In the genomic region with DNA sequence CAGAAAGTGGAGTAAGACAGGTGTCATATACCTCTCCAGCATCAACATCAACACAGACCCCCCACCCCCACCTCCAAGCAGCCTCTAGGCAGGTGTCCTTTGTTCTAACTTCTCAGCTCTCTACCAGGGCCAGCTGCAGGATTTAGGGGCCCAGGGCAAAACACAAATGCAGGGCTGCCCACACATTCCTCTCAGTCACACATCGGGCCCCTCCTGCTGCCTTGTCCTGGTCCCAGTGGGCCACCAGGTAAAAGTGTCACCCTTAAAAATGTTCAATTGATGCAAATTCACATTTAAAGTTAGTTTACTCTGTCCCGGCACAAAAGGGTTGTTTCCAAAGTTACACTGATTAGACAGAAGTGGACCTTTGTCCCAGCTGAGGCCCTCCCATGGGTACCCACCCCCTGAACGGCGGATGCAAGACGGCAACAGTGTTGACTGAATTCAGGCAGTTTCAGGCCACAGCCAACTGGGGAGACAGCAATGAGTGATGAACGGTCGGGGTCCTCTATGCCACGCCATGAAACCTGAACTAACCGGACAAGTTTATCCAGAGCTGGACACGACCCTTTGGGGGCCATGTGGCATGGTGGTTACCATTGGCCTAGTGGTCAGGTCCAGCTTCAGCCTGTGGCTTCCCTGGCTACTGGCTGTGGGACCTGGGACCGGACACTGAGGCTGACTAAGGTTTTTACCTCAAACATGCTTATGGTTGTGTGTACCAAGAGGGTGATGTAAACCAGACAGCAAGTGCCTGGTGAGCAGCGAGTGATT, we compare ENCODE assay signal across 2 cellular contexts.
TF ChIP-seq lines count a peak whose summit lies in the region.

No MANE protein-coding gene starts in this region.

TF ChIP-seq in WTC11, 78 proteins besides CTCF, POLR2A, EP300 and RAD21:
- peak; percentile 57; the same call in 1 of the 2 replicates for TF ChIP-seq GABPB1 (CRISPR knock-in tag; IDR thresholded peaks at IDR 0.05)
- TF ChIP-seq JUN (CRISPR knock-in tag; IDR thresholded peaks at IDR 0.05) = no peak; the same call in 1 of the 2 replicates

TF ChIP-seq in HepG2, 621 proteins besides CTCF, POLR2A, EP300 and RAD21 (continues in another document):
- no peak for TF ChIP-seq NCOA5 (CRISPR knock-in tag; IDR thresholded peaks at IDR 0.05)
- TF ChIP-seq HNF4G (IDR thresholded peaks at IDR 0.05; ENCODE audit: borderline replicate concordance, low read depth, low read length) = peak; percentile 81
- TF ChIP-seq HNF4G (CRISPR knock-in tag; IDR thresholded peaks at IDR 0.05; ENCODE audit: borderline replicate concordance, low read depth) = peak; percentile 69; the same call in 1 of the 2 replicates
- TF ChIP-seq, protein P1, sequence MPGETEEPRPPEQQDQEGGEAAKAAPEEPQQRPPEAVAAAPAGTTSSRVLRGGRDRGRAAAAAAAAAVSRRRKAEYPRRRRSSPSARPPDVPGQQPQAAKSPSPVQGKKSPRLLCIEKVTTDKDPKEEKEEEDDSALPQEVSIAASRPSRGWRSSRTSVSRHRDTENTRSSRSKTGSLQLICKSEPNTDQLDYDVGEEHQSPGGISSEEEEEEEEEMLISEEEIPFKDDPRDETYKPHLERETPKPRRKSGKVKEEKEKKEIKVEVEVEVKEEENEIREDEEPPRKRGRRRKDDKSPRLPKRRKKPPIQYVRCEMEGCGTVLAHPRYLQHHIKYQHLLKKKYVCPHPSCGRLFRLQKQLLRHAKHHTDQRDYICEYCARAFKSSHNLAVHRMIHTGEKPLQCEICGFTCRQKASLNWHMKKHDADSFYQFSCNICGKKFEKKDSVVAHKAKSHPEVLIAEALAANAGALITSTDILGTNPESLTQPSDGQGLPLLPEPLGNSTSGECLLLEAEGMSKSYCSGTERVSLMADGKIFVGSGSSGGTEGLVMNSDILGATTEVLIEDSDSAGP (CRISPR knock-in tag; IDR thresholded peaks at IDR 0.05; ENCODE audit: borderline replicate concordance) = peak; percentile 33; the same call in 1 of the 2 replicates
- TF ChIP-seq ZSCAN29 (CRISPR knock-in tag; conservative IDR thresholded peaks at IDR 0.05) = 0 out of 2 replicates have a peak, but pooled peaks have one; percentile 35
- 0 out of 2 replicates have a peak, but pooled peaks have one; percentile 9 for TF ChIP-seq NR2C2 (CRISPR knock-in tag; IDR thresholded peaks at IDR 0.05; ENCODE audit: borderline replicate concordance)
- no peak for TF ChIP-seq ZNF564 (CRISPR knock-in tag; IDR thresholded peaks at IDR 0.05)
- peak; percentile 10; the same call in 1 of the 2 replicates for TF ChIP-seq SMAD1 (CRISPR knock-in tag; IDR thresholded peaks at IDR 0.05; ENCODE audit: borderline replicate concordance, low read depth)
- TF ChIP-seq ZNF891 (CRISPR knock-in tag; IDR thresholded peaks at IDR 0.05) = 0 out of 2 replicates have a peak, but pooled peaks have one; percentile 57
- TF ChIP-seq ZNF121 (CRISPR knock-in tag; IDR thresholded peaks at IDR 0.05) = peak; percentile 78; the same call in 1 of the 2 replicates
- TF ChIP-seq HDAC1 (CRISPR knock-in tag; IDR thresholded peaks at IDR 0.05) = peak; percentile 59
- TF ChIP-seq ZC3H4 (CRISPR knock-in tag; IDR thresholded peaks at IDR 0.05; ENCODE audit: borderline replicate concordance) = no peak; the same call in 1 of the 2 replicates
- peak; percentile 24; the same call in 1 of the 2 replicates for TF ChIP-seq SOX13 (IDR thresholded peaks at IDR 0.05)
- peak in 1 of 2 experiments; percentile 80; a peak in 2 of 4 replicates for TF ChIP-seq SOX13 (CRISPR knock-in tag; conservative IDR thresholded peaks at IDR 0.05 in 1 of 2, IDR thresholded peaks at IDR 0.05 in 1 of 2)
- TF ChIP-seq, protein P2, sequence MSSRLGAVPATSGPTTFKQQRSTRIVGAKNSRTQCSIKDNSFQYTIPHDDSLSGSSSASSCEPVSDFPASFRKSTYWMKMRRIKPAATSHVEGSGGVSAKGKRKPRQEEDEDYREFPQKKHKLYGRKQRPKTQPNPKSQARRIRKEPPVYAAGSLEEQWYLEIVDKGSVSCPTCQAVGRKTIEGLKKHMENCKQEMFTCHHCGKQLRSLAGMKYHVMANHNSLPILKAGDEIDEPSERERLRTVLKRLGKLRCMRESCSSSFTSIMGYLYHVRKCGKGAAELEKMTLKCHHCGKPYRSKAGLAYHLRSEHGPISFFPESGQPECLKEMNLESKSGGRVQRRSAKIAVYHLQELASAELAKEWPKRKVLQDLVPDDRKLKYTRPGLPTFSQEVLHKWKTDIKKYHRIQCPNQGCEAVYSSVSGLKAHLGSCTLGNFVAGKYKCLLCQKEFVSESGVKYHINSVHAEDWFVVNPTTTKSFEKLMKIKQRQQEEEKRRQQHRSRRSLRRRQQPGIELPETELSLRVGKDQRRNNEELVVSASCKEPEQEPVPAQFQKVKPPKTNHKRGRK (CRISPR knock-in tag; IDR thresholded peaks at IDR 0.05) = no peak
- TF ChIP-seq FOXO1 (CRISPR knock-in tag; IDR thresholded peaks at IDR 0.05) = peak; percentile 74
- TF ChIP-seq MTF1 (CRISPR knock-in tag; IDR thresholded peaks at IDR 0.05) = no peak
- TF ChIP-seq, protein P3, sequence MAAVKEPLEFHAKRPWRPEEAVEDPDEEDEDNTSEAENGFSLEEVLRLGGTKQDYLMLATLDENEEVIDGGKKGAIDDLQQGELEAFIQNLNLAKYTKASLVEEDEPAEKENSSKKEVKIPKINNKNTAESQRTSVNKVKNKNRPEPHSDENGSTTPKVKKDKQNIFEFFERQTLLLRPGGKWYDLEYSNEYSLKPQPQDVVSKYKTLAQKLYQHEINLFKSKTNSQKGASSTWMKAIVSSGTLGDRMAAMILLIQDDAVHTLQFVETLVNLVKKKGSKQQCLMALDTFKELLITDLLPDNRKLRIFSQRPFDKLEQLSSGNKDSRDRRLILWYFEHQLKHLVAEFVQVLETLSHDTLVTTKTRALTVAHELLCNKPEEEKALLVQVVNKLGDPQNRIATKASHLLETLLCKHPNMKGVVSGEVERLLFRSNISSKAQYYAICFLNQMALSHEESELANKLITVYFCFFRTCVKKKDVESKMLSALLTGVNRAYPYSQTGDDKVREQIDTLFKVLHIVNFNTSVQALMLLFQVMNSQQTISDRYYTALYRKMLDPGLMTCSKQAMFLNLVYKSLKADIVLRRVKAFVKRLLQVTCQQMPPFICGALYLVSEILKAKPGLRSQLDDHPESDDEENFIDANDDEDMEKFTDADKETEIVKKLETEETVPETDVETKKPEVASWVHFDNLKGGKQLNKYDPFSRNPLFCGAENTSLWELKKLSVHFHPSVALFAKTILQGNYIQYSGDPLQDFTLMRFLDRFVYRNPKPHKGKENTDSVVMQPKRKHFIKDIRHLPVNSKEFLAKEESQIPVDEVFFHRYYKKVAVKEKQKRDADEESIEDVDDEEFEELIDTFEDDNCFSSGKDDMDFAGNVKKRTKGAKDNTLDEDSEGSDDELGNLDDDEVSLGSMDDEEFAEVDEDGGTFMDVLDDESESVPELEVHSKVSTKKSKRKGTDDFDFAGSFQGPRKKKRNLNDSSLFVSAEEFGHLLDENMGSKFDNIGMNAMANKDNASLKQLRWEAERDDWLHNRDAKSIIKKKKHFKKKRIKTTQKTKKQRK (IDR thresholded peaks at IDR 0.05; ENCODE audit: low read length) = no peak
- TF ChIP-seq GABPA (IDR thresholded peaks at IDR 0.05; ENCODE audit: low read depth, low read length) = no peak
- no peak; the same call in 1 of the 2 replicates for TF ChIP-seq GABPA (CRISPR knock-in tag; IDR thresholded peaks at IDR 0.05; ENCODE audit: low read depth)
- no peak for TF ChIP-seq NAIF1 (CRISPR knock-in tag; IDR thresholded peaks at IDR 0.05; ENCODE audit: borderline replicate concordance)
- TF ChIP-seq, protein P4, sequence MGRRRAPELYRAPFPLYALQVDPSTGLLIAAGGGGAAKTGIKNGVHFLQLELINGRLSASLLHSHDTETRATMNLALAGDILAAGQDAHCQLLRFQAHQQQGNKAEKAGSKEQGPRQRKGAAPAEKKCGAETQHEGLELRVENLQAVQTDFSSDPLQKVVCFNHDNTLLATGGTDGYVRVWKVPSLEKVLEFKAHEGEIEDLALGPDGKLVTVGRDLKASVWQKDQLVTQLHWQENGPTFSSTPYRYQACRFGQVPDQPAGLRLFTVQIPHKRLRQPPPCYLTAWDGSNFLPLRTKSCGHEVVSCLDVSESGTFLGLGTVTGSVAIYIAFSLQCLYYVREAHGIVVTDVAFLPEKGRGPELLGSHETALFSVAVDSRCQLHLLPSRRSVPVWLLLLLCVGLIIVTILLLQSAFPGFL (CRISPR knock-in tag; IDR thresholded peaks at IDR 0.05) = no peak
- TF ChIP-seq, protein P5, sequence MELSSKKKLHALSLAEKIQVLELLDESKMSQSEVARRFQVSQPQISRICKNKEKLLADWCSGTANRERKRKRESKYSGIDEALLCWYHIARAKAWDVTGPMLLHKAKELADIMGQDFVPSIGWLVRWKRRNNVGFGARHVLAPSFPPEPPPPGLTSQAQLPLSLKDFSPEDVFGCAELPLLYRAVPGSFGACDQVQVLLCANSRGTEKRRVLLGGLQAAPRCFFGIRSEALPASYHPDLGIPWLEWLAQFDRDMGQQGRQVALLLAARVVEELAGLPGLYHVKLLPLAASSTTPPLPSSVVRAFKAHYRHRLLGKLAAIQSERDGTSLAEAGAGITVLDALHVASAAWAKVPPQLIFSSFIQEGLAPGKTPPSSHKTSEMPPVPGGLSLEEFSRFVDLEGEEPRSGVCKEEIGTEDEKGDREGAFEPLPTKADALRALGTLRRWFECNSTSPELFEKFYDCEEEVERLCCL (CRISPR knock-in tag; IDR thresholded peaks at IDR 0.05; ENCODE audit: borderline replicate concordance) = no peak
- TF ChIP-seq IKZF4 (CRISPR knock-in tag; IDR thresholded peaks at IDR 0.05; ENCODE audit: borderline replicate concordance, low read depth, not compliant biosample characterization) = no peak
- 0 out of 2 replicates have a peak, but pooled peaks have one; percentile 18 for TF ChIP-seq ZNF30 (CRISPR knock-in tag; IDR thresholded peaks at IDR 0.05)
- TF ChIP-seq, protein P6, sequence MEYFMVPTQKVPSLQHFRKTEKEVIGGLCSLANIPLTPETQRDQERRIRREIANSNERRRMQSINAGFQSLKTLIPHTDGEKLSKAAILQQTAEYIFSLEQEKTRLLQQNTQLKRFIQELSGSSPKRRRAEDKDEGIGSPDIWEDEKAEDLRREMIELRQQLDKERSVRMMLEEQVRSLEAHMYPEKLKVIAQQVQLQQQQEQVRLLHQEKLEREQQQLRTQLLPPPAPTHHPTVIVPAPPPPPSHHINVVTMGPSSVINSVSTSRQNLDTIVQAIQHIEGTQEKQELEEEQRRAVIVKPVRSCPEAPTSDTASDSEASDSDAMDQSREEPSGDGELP (IDR thresholded peaks at IDR 0.05; ENCODE audit: borderline replicate concordance, low read depth) = peak; percentile 69
- no peak for TF ChIP-seq LCORL (IDR thresholded peaks at IDR 0.05)
- peak; percentile 87; the same call in 1 of the 2 replicates for TF ChIP-seq LCORL (CRISPR knock-in tag; IDR thresholded peaks at IDR 0.05)
- peak; percentile 69; the same call in 1 of the 2 replicates for TF ChIP-seq NR2F6 (IDR thresholded peaks at IDR 0.05)
- peak; percentile 49; the same call in 1 of the 2 replicates for TF ChIP-seq NR2F6 (CRISPR knock-in tag; IDR thresholded peaks at IDR 0.05)
- TF ChIP-seq ZNF451 (CRISPR knock-in tag; IDR thresholded peaks at IDR 0.05) = 0 out of 2 replicates have a peak, but pooled peaks have one; percentile 33
- no peak for TF ChIP-seq PITX1 (CRISPR knock-in tag; IDR thresholded peaks at IDR 0.05)
- no peak for TF ChIP-seq ZNF24 (IDR thresholded peaks at IDR 0.05)
- TF ChIP-seq ATM (IDR thresholded peaks at IDR 0.05; ENCODE audit: borderline replicate concordance) = no peak
- TF ChIP-seq, protein P7, sequence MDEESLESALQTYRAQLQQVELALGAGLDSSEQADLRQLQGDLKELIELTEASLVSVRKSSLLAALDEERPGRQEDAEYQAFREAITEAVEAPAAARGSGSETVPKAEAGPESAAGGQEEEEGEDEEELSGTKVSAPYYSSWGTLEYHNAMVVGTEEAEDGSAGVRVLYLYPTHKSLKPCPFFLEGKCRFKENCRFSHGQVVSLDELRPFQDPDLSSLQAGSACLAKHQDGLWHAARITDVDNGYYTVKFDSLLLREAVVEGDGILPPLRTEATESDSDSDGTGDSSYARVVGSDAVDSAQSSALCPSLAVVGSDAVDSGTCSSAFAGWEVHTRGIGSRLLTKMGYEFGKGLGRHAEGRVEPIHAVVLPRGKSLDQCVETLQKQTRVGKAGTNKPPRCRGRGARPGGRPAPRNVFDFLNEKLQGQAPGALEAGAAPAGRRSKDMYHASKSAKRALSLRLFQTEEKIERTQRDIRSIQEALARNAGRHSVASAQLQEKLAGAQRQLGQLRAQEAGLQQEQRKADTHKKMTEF (CRISPR knock-in tag; IDR thresholded peaks at IDR 0.05) = 0 out of 2 replicates have a peak, but pooled peaks have one; percentile 3
- no peak for TF ChIP-seq RBAK (CRISPR knock-in tag; IDR thresholded peaks at IDR 0.05)
- no peak for TF ChIP-seq ZNF33A (CRISPR knock-in tag; IDR thresholded peaks at IDR 0.05; ENCODE audit: borderline replicate concordance)
- TF ChIP-seq HOXA3 (CRISPR knock-in tag; IDR thresholded peaks at IDR 0.05) = 0 out of 2 replicates have a peak, but pooled peaks have one; percentile 26
- no peak for TF ChIP-seq IRF2 (CRISPR knock-in tag; IDR thresholded peaks at IDR 0.05)
- peak; percentile 71 for TF ChIP-seq SOX5 (CRISPR knock-in tag; IDR thresholded peaks at IDR 0.05; ENCODE audit: borderline replicate concordance)
- TF ChIP-seq RARA (CRISPR knock-in tag; IDR thresholded peaks at IDR 0.05) = peak; percentile 59
- no peak for TF ChIP-seq KDM4B (CRISPR knock-in tag; IDR thresholded peaks at IDR 0.05)
- TF ChIP-seq TCF12 (IDR thresholded peaks at IDR 0.05) = no peak
- no peak for TF ChIP-seq TCF12 (CRISPR knock-in tag; IDR thresholded peaks at IDR 0.05)
- no peak for TF ChIP-seq FOXK2 (IDR thresholded peaks at IDR 0.05)
- peak; percentile 52; the same call in 1 of the 2 replicates for TF ChIP-seq ZFY (CRISPR knock-in tag; IDR thresholded peaks at IDR 0.05)
- TF ChIP-seq ZNF501 (CRISPR knock-in tag; IDR thresholded peaks at IDR 0.05) = peak; percentile 16; the same call in 1 of the 2 replicates
- TF ChIP-seq MYC (CRISPR knock-in tag; IDR thresholded peaks at IDR 0.05; ENCODE audit: borderline replicate concordance) = no peak
- TF ChIP-seq, protein P8, sequence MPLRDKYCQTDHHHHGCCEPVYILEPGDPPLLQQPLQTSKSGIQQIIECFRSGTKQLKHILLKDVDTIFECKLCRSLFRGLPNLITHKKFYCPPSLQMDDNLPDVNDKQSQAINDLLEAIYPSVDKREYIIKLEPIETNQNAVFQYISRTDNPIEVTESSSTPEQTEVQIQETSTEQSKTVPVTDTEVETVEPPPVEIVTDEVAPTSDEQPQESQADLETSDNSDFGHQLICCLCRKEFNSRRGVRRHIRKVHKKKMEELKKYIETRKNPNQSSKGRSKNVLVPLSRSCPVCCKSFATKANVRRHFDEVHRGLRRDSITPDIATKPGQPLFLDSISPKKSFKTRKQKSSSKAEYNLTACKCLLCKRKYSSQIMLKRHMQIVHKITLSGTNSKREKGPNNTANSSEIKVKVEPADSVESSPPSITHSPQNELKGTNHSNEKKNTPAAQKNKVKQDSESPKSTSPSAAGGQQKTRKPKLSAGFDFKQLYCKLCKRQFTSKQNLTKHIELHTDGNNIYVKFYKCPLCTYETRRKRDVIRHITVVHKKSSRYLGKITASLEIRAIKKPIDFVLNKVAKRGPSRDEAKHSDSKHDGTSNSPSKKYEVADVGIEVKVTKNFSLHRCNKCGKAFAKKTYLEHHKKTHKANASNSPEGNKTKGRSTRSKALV (CRISPR knock-in tag; IDR thresholded peaks at IDR 0.05) = no peak
